14 cellular contexts compared by ENCODE assay signal in genomic region chr14:34857689-34858449, GRCh38. TPM values are rescaled to one million over a fixed set of nuclear protein-coding genes. Genes with fewer than 3 reads are reported as not detected.
A peak's percentile ranks its signal among the peaks of the same experiment; 100 is the strongest.
DNase-seq lines count a peak whose midpoint lies in the region; ATAC-seq, FAIRE-seq and TF ChIP-seq lines count a peak whose summit lies in the region.
"Had no signal": no experiment of that assay in that cellular context is flagged by ENCODE, and none has a peak within 500 bp of the region (broad histone marks: within the 10 kb centered on the region; RNA-seq: fewer than 3 reads in every experiment).

No MANE protein-coding gene starts in this region.

- DNase-seq in GM12865 (ENCODE audit: low read depth) (peak; percentile 23), right lobe of liver (no peak), caudate nucleus (lab: John Stamatoyannopoulos, UW) (no peak), NCI-H774 (lab: John Stamatoyannopoulos, UW) (no peak), GM19239 (ENCODE audit: insufficient read length, low spot score) (no peak)
- DNase-seq: adrenal gland, foreskin fibroblast, H7, NCI-H2171 treated with DMSO at 0.1 percent for 48 hours had no signal

- H3K27ac ChIP-seq in BLaER1 (no peak overlapping the region), right lobe of liver (peak overlapping the region in 2 of 3 donors; percentile 4 to 6), caudate nucleus (ENCODE audit: low read depth, low read length) (no peak overlapping the region)
- H3K27ac ChIP-seq: adrenal gland had no signal

- H3K4me3 Mint-ChIP-seq in T-helper 1 cell treated with Interleukin-12 subunit alpha and Interleukin-12 subunit beta and Interleukin-4 antibody, amounts not matched to agents 30 μg/mL and 1 μg/mL, for 36 hours = peak overlapping the region; percentile 38
- H3K4me3 Mint-ChIP-seq: neural crest cell had no signal

- no peak overlapping the region for H3K9ac ChIP-seq in BLaER1

- peaks cover 30% of the 10 kb centered on the region for H3K36me3 Mint-ChIP-seq in T-helper 1 cell treated with Interleukin-12 subunit alpha and Interleukin-12 subunit beta and Interleukin-4 antibody, amounts not matched to agents 30 μg/mL and 1 μg/mL, for 36 hours (ENCODE audit: low read depth)

- no peaks in the 10 kb centered on the region for H3K27me3 Mint-ChIP-seq in T-helper 1 cell treated with Interleukin-12 subunit alpha and Interleukin-12 subunit beta and Interleukin-4 antibody, amounts not matched to agents 30 μg/mL and 1 μg/mL, for 36 hours (ENCODE audit: low read depth)

- FAIRE-seq in GM19239 (lab: Jason Lieb, UNC) = no peak

- H3K36me3 ChIP-seq in BLaER1 (peaks cover 92% of the 10 kb centered on the region), right lobe of liver (peaks cover 0 to 22% (median 0%) of the 10 kb centered on the region in 4 donors)

- H3K27me3 ChIP-seq in BLaER1 (no peaks in the 10 kb centered on the region), right lobe of liver (no peaks in the 10 kb centered on the region)
- H3K27me3 ChIP-seq: adrenal gland had no signal

- peak overlapping the region; percentile 9; the same call in 1 of the 2 replicates for H3K4me2 ChIP-seq in BLaER1
- H3K4me2 ChIP-seq: smooth muscle cell had no signal

- no peaks in the 10 kb centered on the region for H3K9me3 Mint-ChIP-seq in T-helper 1 cell treated with Interleukin-12 subunit alpha and Interleukin-12 subunit beta and Interleukin-4 antibody, amounts not matched to agents 30 μg/mL and 1 μg/mL, for 36 hours
- H3K9me3 Mint-ChIP-seq: neural crest cell had no signal

- H3K9me3 ChIP-seq in BLaER1 (no peaks in the 10 kb centered on the region), right lobe of liver (no peaks in the 10 kb centered on the region)
- H3K9me3 ChIP-seq: adrenal gland had no signal

- peak overlapping the region; percentile 84 for H3K27ac Mint-ChIP-seq in T-helper 1 cell treated with Interleukin-12 subunit alpha and Interleukin-12 subunit beta and Interleukin-4 antibody, amounts not matched to agents 30 μg/mL and 1 μg/mL, for 36 hours

- WGBS in right lobe of liver (ENCODE audit: insufficient coverage, low coverage, low lambda C conversion rate, missing lambda C conversion rate) = 86% methylated on average over 7 of the region's 7 CpGs

- TF ChIP-seq CTCF in GM12865 (IDR thresholded peaks at IDR 0.05; ENCODE audit: insufficient read depth, low read depth, low read length, missing control alignments) (no peak), right lobe of liver (IDR thresholded peaks at IDR 0.05) (no peak)

- H3K4me1 Mint-ChIP-seq in T-helper 1 cell treated with Interleukin-12 subunit alpha and Interleukin-12 subunit beta and Interleukin-4 antibody, amounts not matched to agents 30 μg/mL and 1 μg/mL, for 36 hours (ENCODE audit: low read depth) = peaks cover 29% of the 10 kb centered on the region
- H3K4me1 Mint-ChIP-seq: neural crest cell had no signal

- no peak for TF ChIP-seq POLR2A in right lobe of liver (IDR thresholded peaks at IDR 0.05)

- intact Hi-C loops in right lobe of liver (cut with DNase I) = no loop called here

- peaks cover 8% of the 10 kb centered on the region; the same call in 1 of the 2 replicates for H3K4me1 ChIP-seq in BLaER1
- H3K4me1 ChIP-seq in right lobe of liver = no peaks in the 10 kb centered on the region
- H3K4me1 ChIP-seq: adrenal gland had no signal

- H3K4me3 ChIP-seq in BLaER1 (no peak overlapping the region), GM12865 (ENCODE audit: low read depth, low read length) (no peak overlapping the region), right lobe of liver (no peak overlapping the region)
- H3K4me3 ChIP-seq: adrenal gland, smooth muscle cell had no signal

- ATAC-seq in right lobe of liver = peak in 3 of 4 donors; percentile 29 to 76 (median 49)
- no peak for ATAC-seq in GM19351 (IDR thresholded peaks at IDR 0.05; ENCODE audit: unreplicated experiment)

- H4K20me1 ChIP-seq in BLaER1 = peaks cover 98% of the 10 kb centered on the region

RNA-seq across cellular contexts. Expression of gene BAZ1A, which starts 17.3 kb away (rescaled TPM):
- 10 to 100 TPM in 5 of 6 experiments, 1 to 10 TPM in 1; 6.6 to 19.4 (median 14.3) TPM for total RNA-seq in right lobe of liver

Comparison
In these comparisons a context has a peak if more than half of its experiments do, and no peak if none do; other contexts are left out.
1. H3K27ac ChIP-seq: peak in right lobe of liver (2 of 3); none in BLaER1 (single experiment) and caudate nucleus (single experiment).